In the genomic region with DNA sequence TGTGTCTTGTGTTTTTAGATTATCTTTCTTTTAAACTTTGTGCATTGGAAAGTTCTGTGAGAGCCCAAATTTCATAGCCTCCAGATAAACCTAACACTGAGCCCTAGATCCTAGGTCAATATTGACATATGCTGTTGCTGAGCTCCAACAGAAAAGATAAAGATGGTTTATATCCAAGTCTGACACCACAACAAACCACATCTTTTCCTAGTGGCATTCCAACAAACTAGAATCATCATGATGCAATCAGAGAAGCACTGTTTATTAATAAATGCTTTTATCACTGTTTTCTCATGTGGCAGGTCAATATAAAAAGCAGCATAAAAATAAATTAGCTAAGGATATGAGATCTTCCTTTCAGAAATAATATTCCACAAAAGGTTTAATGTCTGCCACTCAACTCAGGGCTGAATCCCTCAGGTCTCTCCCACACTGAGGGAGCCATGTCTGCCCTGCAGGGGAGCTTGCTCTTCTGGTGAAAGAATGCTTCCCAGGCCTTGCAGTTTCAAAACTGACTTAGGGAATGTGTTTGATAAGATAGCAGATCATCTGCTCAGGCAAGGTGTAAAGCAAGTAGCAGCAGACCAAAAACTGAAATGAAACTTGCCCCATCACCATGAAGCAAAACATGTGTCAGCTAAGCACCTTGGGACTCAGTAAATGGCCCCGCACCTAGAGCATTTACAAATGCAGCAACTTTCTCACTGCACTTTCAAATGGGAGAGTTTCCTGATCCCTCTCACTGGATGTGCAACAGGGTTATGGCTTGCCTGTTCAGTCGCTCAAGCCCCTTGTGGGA, we compare ENCODE assay signal across 11 cellular contexts.
DNase-seq lines count a peak whose midpoint lies in the region; ATAC-seq and TF ChIP-seq lines count a peak whose summit lies in the region.
"Had no signal": no experiment of that assay in that cellular context is flagged by ENCODE, and none has a peak within 500 bp of the region (broad histone marks: within the 10 kb centered on the region; RNA-seq: fewer than 3 reads in every experiment).

No MANE protein-coding gene starts in this region.

- H3K4me3 Mint-ChIP-seq in GM23338, result no peak overlapping the region
- H3K4me3 Mint-ChIP-seq in progenitor cell of endocrine pancreas (ENCODE audit: low read depth), result no peak overlapping the region
- H3K4me3 Mint-ChIP-seq: neural progenitor cell had no signal

- ATAC-seq in GM23338, result 0 out of 3 replicates have a peak, but pooled peaks have one; percentile 27
- peak; percentile 69 for ATAC-seq in foreskin keratinocyte
- no peak for ATAC-seq in HG03432 (IDR thresholded peaks at IDR 0.05; ENCODE audit: unreplicated experiment)

- H3K27me3 ChIP-seq in GM23338 (ENCODE audit: insufficient read depth) (no peaks in the 10 kb centered on the region), foreskin keratinocyte (no peaks in the 10 kb centered on the region), smooth muscle cell (ENCODE audit: low read depth) (no peaks in the 10 kb centered on the region)
- H3K27me3 ChIP-seq: neural progenitor cell had no signal

- H3K9me3 ChIP-seq in smooth muscle cell (replicated peaks; ENCODE audit: low read depth), result no peaks in the 10 kb centered on the region

- H2AFZ ChIP-seq in GM23338, result no peak overlapping the region
- no peak overlapping the region for H2AFZ ChIP-seq in smooth muscle cell (ENCODE audit: low read depth)
- H2AFZ ChIP-seq: neural progenitor cell had no signal

- TF ChIP-seq CTCF in GM23338 (conservative IDR thresholded peaks at IDR 0.05; ENCODE audit: low read depth in 2 of 2) (no peak), foreskin keratinocyte (conservative IDR thresholded peaks at IDR 0.05) (no peak), smooth muscle cell (IDR thresholded peaks at IDR 0.05; ENCODE audit: borderline replicate concordance, insufficient read depth, poor library complexity, severe bottlenecking) (no peak), progenitor cell of endocrine pancreas (IDR thresholded peaks at IDR 0.05; ENCODE audit: unreplicated experiment) (no peak)

- no peaks in the 10 kb centered on the region for H3K4me1 Mint-ChIP-seq in GM23338
- H3K4me1 Mint-ChIP-seq in progenitor cell of endocrine pancreas (ENCODE audit: low read depth), result peaks cover 20% of the 10 kb centered on the region
- H3K4me1 Mint-ChIP-seq: neural progenitor cell had no signal

- H3K27ac ChIP-seq in GM23338 (ENCODE audit: low read depth), result no peak overlapping the region
- no peak overlapping the region for H3K27ac ChIP-seq in foreskin keratinocyte
- peak overlapping the region; percentile 66 for H3K27ac ChIP-seq in smooth muscle cell (ENCODE audit: low read depth)
- H3K27ac ChIP-seq: neural progenitor cell had no signal

- H3K9ac ChIP-seq in smooth muscle cell (ENCODE audit: low read depth), result no peak overlapping the region
- H3K9ac ChIP-seq: neural progenitor cell had no signal

- H3K27ac Mint-ChIP-seq in GM23338 (no peak overlapping the region), progenitor cell of endocrine pancreas (no peak overlapping the region)
- H3K27ac Mint-ChIP-seq: neural progenitor cell had no signal

- no peaks in the 10 kb centered on the region for H3K36me3 Mint-ChIP-seq in GM23338 (ENCODE audit: low read depth)
- no peaks in the 10 kb centered on the region for H3K36me3 Mint-ChIP-seq in progenitor cell of endocrine pancreas (ENCODE audit: insufficient read depth)
- H3K36me3 Mint-ChIP-seq: neural progenitor cell had no signal

- no peaks in the 10 kb centered on the region for H3F3A ChIP-seq in GM23338 (replicated peaks; ENCODE audit: low read depth)
- H3F3A ChIP-seq in smooth muscle cell (ENCODE audit: low read depth), result no peaks in the 10 kb centered on the region

- WGBS in smooth muscle cell (ENCODE audit: low lambda C conversion rate), result 82% methylated on average over 2 of the region's 2 CpGs

- H3K4me3 ChIP-seq in GM23338 (no peak overlapping the region), smooth muscle cell (no peak overlapping the region)
- H3K4me3 ChIP-seq: neural progenitor cell had no signal

- H3K79me2 ChIP-seq in GM23338 (replicated peaks; ENCODE audit: insufficient read depth), result no peaks in the 10 kb centered on the region
- no peaks in the 10 kb centered on the region for H3K79me2 ChIP-seq in smooth muscle cell (ENCODE audit: low read depth)

- H3K9me3 Mint-ChIP-seq in GM23338 (no peaks in the 10 kb centered on the region), progenitor cell of endocrine pancreas (ENCODE audit: low read depth) (peaks cover 3% of the 10 kb centered on the region)

- DNase-seq in GM23338 (ENCODE audit: low spot score), result no peak
- peak; percentile 22 for DNase-seq in T1000 (lab: John Stamatoyannopoulos, UW)
- peak; percentile 68 to 79 for DNase-seq in foreskin keratinocyte
- no peak for DNase-seq in smooth muscle cell (lab: John Stamatoyannopoulos, UW; ENCODE audit: unreplicated experiment)
- DNase-seq in GM19240 (ENCODE audit: insufficient read length, low spot score), result no peak
- no peak for DNase-seq in progenitor cell of endocrine pancreas (ENCODE audit: low spot score, unreplicated experiment)
- DNase-seq: activated T-cell treated with anti-CD3 and anti-CD28 coated beads for 4 hours, head of caudate nucleus, NCI-H345 had no signal

- no peaks in the 10 kb centered on the region for H3K36me3 ChIP-seq in GM23338 (ENCODE audit: insufficient read depth)
- H3K36me3 ChIP-seq in smooth muscle cell (ENCODE audit: low read depth), result no peaks in the 10 kb centered on the region
- H3K36me3 ChIP-seq: neural progenitor cell had no signal

- H3K27me3 Mint-ChIP-seq in GM23338 (ENCODE audit: insufficient read depth, low read depth, poor library complexity) (no peaks in the 10 kb centered on the region), progenitor cell of endocrine pancreas (no peaks in the 10 kb centered on the region)

- H4K20me1 ChIP-seq in GM23338 (replicated peaks; ENCODE audit: insufficient read depth) (no peaks in the 10 kb centered on the region), smooth muscle cell (ENCODE audit: low read depth) (no peaks in the 10 kb centered on the region)

- H3K4me1 ChIP-seq in GM23338 (ENCODE audit: insufficient read depth) (no peaks in the 10 kb centered on the region), foreskin keratinocyte (peaks cover 7% of the 10 kb centered on the region), smooth muscle cell (ENCODE audit: low read depth) (no peaks in the 10 kb centered on the region)
- H3K4me1 ChIP-seq: neural progenitor cell had no signal

- peaks cover 5% of the 10 kb centered on the region for H3K9me2 ChIP-seq in GM23338 (ENCODE audit: insufficient read depth)

- H3K4me2 ChIP-seq in GM23338, result no peak overlapping the region
- H3K4me2 ChIP-seq in smooth muscle cell, result peak overlapping the region; percentile 24
- H3K4me2 ChIP-seq: neural progenitor cell had no signal

TF ChIP-seq in GM23338, 12 proteins besides CTCF, POLR2A, EP300 and RAD21:
- no peak for TF ChIP-seq ETS1 (IDR thresholded peaks at IDR 0.05)
- TF ChIP-seq NANOG (IDR thresholded peaks at IDR 0.05; ENCODE audit: borderline replicate concordance), result no peak
- TF ChIP-seq, protein P1, sequence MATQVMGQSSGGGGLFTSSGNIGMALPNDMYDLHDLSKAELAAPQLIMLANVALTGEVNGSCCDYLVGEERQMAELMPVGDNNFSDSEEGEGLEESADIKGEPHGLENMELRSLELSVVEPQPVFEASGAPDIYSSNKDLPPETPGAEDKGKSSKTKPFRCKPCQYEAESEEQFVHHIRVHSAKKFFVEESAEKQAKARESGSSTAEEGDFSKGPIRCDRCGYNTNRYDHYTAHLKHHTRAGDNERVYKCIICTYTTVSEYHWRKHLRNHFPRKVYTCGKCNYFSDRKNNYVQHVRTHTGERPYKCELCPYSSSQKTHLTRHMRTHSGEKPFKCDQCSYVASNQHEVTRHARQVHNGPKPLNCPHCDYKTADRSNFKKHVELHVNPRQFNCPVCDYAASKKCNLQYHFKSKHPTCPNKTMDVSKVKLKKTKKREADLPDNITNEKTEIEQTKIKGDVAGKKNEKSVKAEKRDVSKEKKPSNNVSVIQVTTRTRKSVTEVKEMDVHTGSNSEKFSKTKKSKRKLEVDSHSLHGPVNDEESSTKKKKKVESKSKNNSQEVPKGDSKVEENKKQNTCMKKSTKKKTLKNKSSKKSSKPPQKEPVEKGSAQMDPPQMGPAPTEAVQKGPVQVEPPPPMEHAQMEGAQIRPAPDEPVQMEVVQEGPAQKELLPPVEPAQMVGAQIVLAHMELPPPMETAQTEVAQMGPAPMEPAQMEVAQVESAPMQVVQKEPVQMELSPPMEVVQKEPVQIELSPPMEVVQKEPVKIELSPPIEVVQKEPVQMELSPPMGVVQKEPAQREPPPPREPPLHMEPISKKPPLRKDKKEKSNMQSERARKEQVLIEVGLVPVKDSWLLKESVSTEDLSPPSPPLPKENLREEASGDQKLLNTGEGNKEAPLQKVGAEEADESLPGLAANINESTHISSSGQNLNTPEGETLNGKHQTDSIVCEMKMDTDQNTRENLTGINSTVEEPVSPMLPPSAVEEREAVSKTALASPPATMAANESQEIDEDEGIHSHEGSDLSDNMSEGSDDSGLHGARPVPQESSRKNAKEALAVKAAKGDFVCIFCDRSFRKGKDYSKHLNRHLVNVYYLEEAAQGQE (IDR thresholded peaks at IDR 0.05; ENCODE audit: unreplicated experiment), result no peak
- no peak for TF ChIP-seq JUNB (IDR thresholded peaks at IDR 0.05; ENCODE audit: unreplicated experiment)
- TF ChIP-seq ZNF331 (CRISPR knock-in tag; IDR thresholded peaks at IDR 0.05; ENCODE audit: low read depth), result no peak

Comparison
In these comparisons a context has a peak if more than half of its experiments do, and no peak if none do; other contexts are left out.
1. DNase-seq: peak in T1000 (single experiment) and foreskin keratinocyte (2 of 2); none in GM23338 (single experiment), smooth muscle cell (single experiment), GM19240 (single experiment) and progenitor cell of endocrine pancreas (single experiment).